In genomic region chr4:67565284-67565683, GRCh38 we compare ENCODE assay signal across 18 cellular contexts. TPM values are rescaled to one million over a fixed set of nuclear protein-coding genes. Genes with fewer than 3 reads are reported as not detected.
DNase-seq lines count a peak whose midpoint lies in the region; ATAC-seq and TF ChIP-seq lines count a peak whose summit lies in the region.
"Had no signal": no experiment of that assay in that cellular context is flagged by ENCODE, and none has a peak within 500 bp of the region (broad histone marks: within the 10 kb centered on the region; RNA-seq: fewer than 3 reads in every experiment).

No MANE protein-coding gene starts in this region.

- no peak overlapping the region for H3K4me3 ChIP-seq in AG10803 (ENCODE audit: low read length)
- no peak overlapping the region for H3K4me3 ChIP-seq in IMR-90 (ENCODE audit: insufficient read depth, low read depth, low read length)
- H3K4me3 ChIP-seq in cardiac fibroblast (replicated peaks in 1 of 2; ENCODE audit: low read depth in 2 of 2, low read length in 2 of 2): no peak overlapping the region
- H3K4me3 ChIP-seq in MG63: no peak overlapping the region
- H3K4me3 ChIP-seq: K562, PC-9, SJSA1 had no signal

- no peak overlapping the region for H3K9ac ChIP-seq in IMR-90 (ENCODE audit: low read depth, low read length)

- H3K9me3 ChIP-seq in IMR-90 (ENCODE audit: control insufficient read depth, insufficient read depth, low read length) (no peaks in the 10 kb centered on the region), MG63 (no peaks in the 10 kb centered on the region)
- H3K9me3 ChIP-seq: Caco-2, SJSA1 had no signal

- no peak overlapping the region for H2BK5ac ChIP-seq in IMR-90 (ENCODE audit: low read depth, low read length, poor library complexity, severe bottlenecking)

- no peak overlapping the region for H3K14ac ChIP-seq in IMR-90 (replicated peaks; ENCODE audit: low read depth, low read length)

- no peak overlapping the region for H3K18ac ChIP-seq in IMR-90 (ENCODE audit: low read depth, low read length)

- no peak overlapping the region for H3K4ac ChIP-seq in IMR-90 (ENCODE audit: low read depth, low read length)

- H2BK20ac ChIP-seq in IMR-90 (ENCODE audit: low read depth, low read length): no peak overlapping the region

- H3K23ac ChIP-seq in IMR-90 (ENCODE audit: low read depth, low read length): no peak overlapping the region

- POLR2A ChIA-PET in IMR-90 (lab: Charles Lee; ENCODE audit: unreplicated experiment): no interaction called here

- H3K4me1 Mint-ChIP-seq in naive B cell: peaks cover 52 to 83% (median 66%) of the 10 kb centered on the region in 3 donors

- H2BK120ac ChIP-seq in IMR-90 (ENCODE audit: low read depth, low read length): no peak overlapping the region

- TF ChIP-seq RAD21 in IMR-90 (IDR thresholded peaks at IDR 0.05; ENCODE audit: low read length): no peak

- no peaks in the 10 kb centered on the region for H3K4me1 ChIP-seq in IMR-90 (ENCODE audit: control insufficient read depth, insufficient read depth, low read length)
- H3K4me1 ChIP-seq: Caco-2, SJSA1 had no signal

- H3K27ac Mint-ChIP-seq in naive B cell: peak overlapping the region in 5 of 6 donors; percentile 78 to 94 (median 80)

- H4K5ac ChIP-seq in IMR-90 (ENCODE audit: low read depth, low read length): no peak overlapping the region

- H3K79me1 ChIP-seq in IMR-90 (ENCODE audit: low read depth in 1 of 2, low read length in 2 of 2): no peaks in the 10 kb centered on the region

- H4K8ac ChIP-seq in IMR-90 (ENCODE audit: low read depth in 2 of 2, low read length in 2 of 2): no peak overlapping the region

- no peak overlapping the region for H4K91ac ChIP-seq in IMR-90 (ENCODE audit: insufficient read depth, low read depth, low read length)

- H3K27ac ChIP-seq in IMR-90 (ENCODE audit: insufficient read depth, low read length): no peak overlapping the region
- H3K27ac ChIP-seq: PC-9, SJSA1 had no signal

- no peaks in the 10 kb centered on the region for H3K9me1 ChIP-seq in IMR-90 (ENCODE audit: insufficient read depth, low read length)

- DNase-seq in AG10803 (ENCODE audit: low read depth): peak; percentile 42
- peak; percentile 22 for DNase-seq in IMR-90
- peak; percentile 26 to 55 for DNase-seq in cardiac fibroblast (ENCODE audit: low read depth in 2 of 2)
- no peak for DNase-seq in naive B cell
- DNase-seq in H4 (ENCODE audit: low spot score): no peak
- no peak for DNase-seq in MG63
- no peak for DNase-seq in NCI-H2029 (lab: John Stamatoyannopoulos, UW)
- DNase-seq in GM19240 (ENCODE audit: insufficient read length, low spot score): no peak
- DNase-seq: Caco-2, DMS153, HCEC 1CT, NCI-H146, NCI-H2081 treated with DMSO at 0.1 percent for 48 hours, NCI-H510A treated with DMSO at 0.1 percent for 48 hours, PC-9 had no signal

- no peak overlapping the region for H2AK9ac ChIP-seq in IMR-90 (replicated peaks; ENCODE audit: low read depth, low read length, poor library complexity)

- TF ChIP-seq CTCF in AG10803 (conservative IDR thresholded peaks at IDR 0.05; ENCODE audit: low read length) (no peak), IMR-90 (conservative IDR thresholded peaks at IDR 0.05; ENCODE audit: low read depth, low read length) (no peak), cardiac fibroblast (IDR thresholded peaks at IDR 0.05; ENCODE audit: low read depth, low read length) (no peak)

- no peak overlapping the region for H3K56ac ChIP-seq in IMR-90 (ENCODE audit: extremely low read depth, insufficient read depth, low read length)

- H3K27me3 ChIP-seq in IMR-90 (ENCODE audit: control insufficient read depth, insufficient read depth, low read length) (no peaks in the 10 kb centered on the region), MG63 (no peaks in the 10 kb centered on the region)

- dilution Hi-C loops in IMR-90 (cut with HindIII; ENCODE audit: low sequenced_read_pairs, unreplicated experiment): no loop called here

- peak overlapping the region in 3 of 8 donors; percentile 29 to 73 (median 42) for H3K4me3 Mint-ChIP-seq in naive B cell

- intact Hi-C loops in IMR-90 (cut with micrococcal nuclease): no loop called here

- TF ChIP-seq POLR2A in IMR-90 (IDR thresholded peaks at IDR 0.05; ENCODE audit: low read depth, low read length): no peak

- ATAC-seq in IMR-90 (ENCODE audit: low read depth): no peak
- no peak for ATAC-seq in naive B cell (ENCODE audit: low read depth in 2 of 2)
- ATAC-seq: K562 had no signal

- H2AFZ ChIP-seq in IMR-90 (replicated peaks; ENCODE audit: low read length, poor library complexity): no peak overlapping the region
- H2AFZ ChIP-seq: PC-9 had no signal

- CTCF ChIA-PET in IMR-90 (lab: Yijun Ruan, JAX): no interaction called here

- H2AK5ac ChIP-seq in IMR-90 (ENCODE audit: low read depth, low read length): no peak overlapping the region

- H3K36me3 Mint-ChIP-seq in naive B cell: peaks cover 16 to 17% of the 10 kb centered on the region in 2 donors

- H3K27me3 Mint-ChIP-seq in naive B cell: no peaks in the 10 kb centered on the region

- H2BK15ac ChIP-seq in IMR-90 (ENCODE audit: low read depth, low read length): no peak overlapping the region

- H3K36me3 ChIP-seq in IMR-90 (ENCODE audit: control insufficient read depth, insufficient read depth, low read length) (no peaks in the 10 kb centered on the region), MG63 (no peaks in the 10 kb centered on the region)
- H3K36me3 ChIP-seq: SJSA1 had no signal

- in situ Hi-C loops in IMR-90 (cut with MboI; ENCODE audit: low sequenced_read_pairs): no loop called here

- peaks cover 0 to 4% (median 0%) of the 10 kb centered on the region in 7 donors for H3K9me3 Mint-ChIP-seq in naive B cell

- no peaks in the 10 kb centered on the region for H4K20me1 ChIP-seq in IMR-90 (ENCODE audit: insufficient read depth, low read length)

- BruUV-seq in IMR-90 (replicated peaks; lab: Mats Ljungman, UMichigan): no TSS peak

- H3K4me2 ChIP-seq in IMR-90 (ENCODE audit: low read depth, low read length): no peak overlapping the region
- H3K4me2 ChIP-seq: PC-9 had no signal

TF ChIP-seq in IMR-90, 13 proteins besides CTCF, POLR2A, EP300 and RAD21:
- TF ChIP-seq RFX5 (IDR thresholded peaks at IDR 0.05; ENCODE audit: low read depth, low read length) (no peak), CEBPB (IDR thresholded peaks at IDR 0.05; ENCODE audit: low read depth, low read length) (no peak), MAZ (IDR thresholded peaks at IDR 0.05; ENCODE audit: borderline replicate concordance, low read depth, low read length) (no peak), RCOR1 (IDR thresholded peaks at IDR 0.05; ENCODE audit: insufficient replicate concordance, low read length) (no peak), BHLHE40 (IDR thresholded peaks at IDR 0.05; ENCODE audit: low read depth, low read length) (no peak), FOS (IDR thresholded peaks at IDR 0.05; ENCODE audit: low read depth, low read length) (no peak), SMC3 (IDR thresholded peaks at IDR 0.05; ENCODE audit: low read depth, low read length) (no peak), ELK1 (IDR thresholded peaks at IDR 0.05; ENCODE audit: borderline replicate concordance, low read depth, low read length) (no peak)

RNA-seq across cellular contexts. Expression of gene STAP1, which starts 6.8 kb away (rescaled TPM):
- total RNA-seq in IMR-90 (2012; rRNA removed): not detected in 2 replicates
- polyA plus RNA-seq in IMR-90 (2012; rRNA removed) (not detected in 2 replicates), naive B cell (ENCODE audit: low read depth in 6 of 6) (100 to 1,000 TPM; 166 to 237 (median 224) TPM)
- polyA plus RNA-seq in IMR-90 (2012; cell fraction: cytosol; rRNA removed): not detected in 2 replicates
- not detected in 2 replicates for polyA plus RNA-seq in IMR-90 (2012; cell fraction: nucleus; rRNA removed; ENCODE audit: low replicate concordance)
- total RNA-seq in H4 (2014; rRNA removed; shearing (Covaris generic)): not detected in 2 replicates
- not detected in 2 replicates for total RNA-seq in MG63 (2014; rRNA removed; shearing (Covaris generic); ENCODE audit: low replicate concordance)
- total RNA-seq: A172, Caco-2, PC-9, SJSA1 had no signal

RNA-seq across cellular contexts. Expression of gene CENPC, which starts 20.0 kb away (rescaled TPM):
- total RNA-seq in IMR-90 (2012; rRNA removed): 6.6 and 13.6 TPM in 2 replicates
- 3.2 and 4.2 TPM in 2 replicates for polyA plus RNA-seq in IMR-90 (2012; rRNA removed)
- polyA plus RNA-seq in IMR-90 (2012; cell fraction: cytosol; rRNA removed): 0.24 and 0.26 TPM in 2 replicates
- 0.94 and 7.5 TPM in 2 replicates for polyA plus RNA-seq in IMR-90 (2012; cell fraction: nucleus; rRNA removed; ENCODE audit: low replicate concordance)
- 10 to 100 TPM; 17.6 to 28.1 (median 21.9) TPM for polyA plus RNA-seq in naive B cell (ENCODE audit: low read depth in 6 of 6)
- total RNA-seq in H4 (2014; rRNA removed; shearing (Covaris generic)): 8.3 and 11.6 TPM in 2 replicates
- total RNA-seq in MG63 (2014; rRNA removed; shearing (Covaris generic); ENCODE audit: low replicate concordance): 4.3 and 6.8 TPM in 2 replicates

Comparison
In these comparisons a context has a peak if more than half of its experiments do, and no peak if none do; other contexts are left out.
1. DNase-seq: peak in AG10803 (single experiment), IMR-90 (single experiment) and cardiac fibroblast (2 of 2); none in naive B cell (single experiment), H4 (single experiment), MG63 (single experiment), NCI-H2029 (single experiment) and GM19240 (single experiment).